8 cellular contexts compared by ENCODE assay signal in genomic region chr4:152935138-152935537, GRCh38. TPM values are rescaled to one million over a fixed set of nuclear protein-coding genes. Genes with fewer than 3 reads are reported as not detected.
DNase-seq lines count a peak whose midpoint lies in the region; ATAC-seq, FAIRE-seq and TF ChIP-seq lines count a peak whose summit lies in the region.

No MANE protein-coding gene starts in this region.

- DNase-seq in COLO668 (lab: John Stamatoyannopoulos, UW; ENCODE audit: unreplicated experiment) (peak; percentile 14), HuH-7 (ENCODE audit: low spot score) (peak; percentile 50), GM12878 (ENCODE audit: low read depth, low spot score) (no peak), mucosa of gallbladder (ENCODE audit: low spot score) (peak; percentile 59), testis (no peak), NCI-H345 (lab: John Stamatoyannopoulos, UW) (no peak), omental fat pad (ENCODE audit: low spot score) (no peak)

- 0 out of 2 replicates have a peak overlapping the region, but pooled peaks have one; percentile 94 for H3K4me2 ChIP-seq in GM12878 (ENCODE audit: control insufficient read depth, insufficient read depth)

- peaks cover 9 to 20% of the 10 kb centered on the region in 2 experiments for H3K27me3 ChIP-seq in GM12878 (replicated peaks in 1 of 2; ENCODE audit: control insufficient read depth in 2 of 2, insufficient read depth in 2 of 2, low read length in 1 of 2)
- H3K27me3 ChIP-seq in testis, result no peaks in the 10 kb centered on the region

- H3K9me3 ChIP-seq in GM12878 (replicated peaks; ENCODE audit: control insufficient read depth, insufficient read depth, low read length) (no peaks in the 10 kb centered on the region; the same call in 2 of the 3 replicates), testis (no peaks in the 10 kb centered on the region)

- in situ Hi-C loops in GM12878 (cut with MboI), result no loop called here

- SMC1A ChIA-PET in GM12878 (lab: Charles Lee; ENCODE audit: uncharacterized antibody, unreplicated experiment), result no interaction called here

- TF ChIP-seq POLR2A in GM12878 (IDR thresholded peaks at IDR 0.05; ENCODE audit: low read depth, low read length) (no peak), testis (IDR thresholded peaks at IDR 0.05) (no peak)

- TF ChIP-seq RAD21 in GM12878 (IDR thresholded peaks at IDR 0.05; ENCODE audit: insufficient read depth, low read depth, low read length), result no peak

- no peak overlapping the region for H3K4me3 ChIP-seq in GM12878
- H3K4me3 ChIP-seq in testis, result no peak overlapping the region

- TF ChIP-seq CTCF in GM12878 (IDR thresholded peaks at IDR 0.05 in 2 of 3, conservative IDR thresholded peaks at IDR 0.05 in 1 of 3; ENCODE audit: control insufficient read depth in 2 of 3, extremely low read depth in 1 of 3, insufficient read depth in 1 of 3, low read depth in 3 of 3, low read length in 3 of 3) (0 out of 6 replicates have a peak, but pooled peaks of 1 of the 3 experiments have one; percentile 6), testis (IDR thresholded peaks at IDR 0.05) (no peak), omental fat pad (IDR thresholded peaks at IDR 0.05) (no peak)

- H3K36me3 ChIP-seq in GM12878 (ENCODE audit: control insufficient read depth in 2 of 2, insufficient read depth in 2 of 2, low read length in 1 of 2) (no peaks in the 10 kb centered on the region), testis (ENCODE audit: low read depth, missing control alignments) (no peaks in the 10 kb centered on the region)

- H3K9ac ChIP-seq in GM12878 (ENCODE audit: control insufficient read depth, insufficient read depth, low read length), result no peak overlapping the region

- intact Hi-C loops in GM12878 (cut with micrococcal nuclease; ENCODE audit: unreplicated experiment) (no loop called here), testis (cut with DNase I; ENCODE audit: low total_unique reads) (no loop called here)

- H3K27ac ChIP-seq in GM12878 (ENCODE audit: control insufficient read depth, insufficient read depth), result no peak overlapping the region
- no peak overlapping the region for H3K27ac ChIP-seq in testis

- CTCF ChIA-PET in GM12878 (lab: Yijun Ruan, JAX), result no interaction called here

- ATAC-seq in GM12878 (no peak), GM21447 (IDR thresholded peaks at IDR 0.05; ENCODE audit: unreplicated experiment) (no peak), omental fat pad (ENCODE audit: low FRiP score) (no peak)

- no peak for FAIRE-seq in GM12878 (lab: Jason Lieb, UNC)

- no peaks in the 10 kb centered on the region for H3K79me2 ChIP-seq in GM12878 (ENCODE audit: control insufficient read depth, insufficient read depth, low read length)

- 0 out of 2 replicates have a peak, but pooled peaks cover 3% of the 10 kb centered on the region for H4K20me1 ChIP-seq in GM12878 (ENCODE audit: control insufficient read depth, insufficient read depth)

- RAD21 ChIA-PET in GM12878 (lab: Charles Lee; ENCODE audit: unreplicated experiment), result no interaction called here

- H2AFZ ChIP-seq in GM12878 (ENCODE audit: control insufficient read depth, low read depth, low read length), result no peak overlapping the region

- H3K4me1 ChIP-seq in GM12878 (ENCODE audit: control insufficient read depth, insufficient read depth, low read length) (peaks cover 10% of the 10 kb centered on the region), testis (peaks cover 4% of the 10 kb centered on the region)

- no TSS peak for BruUV-seq in GM12878 (replicated peaks; lab: Mats Ljungman, UMichigan)

- no peak for TF ChIP-seq EP300 in GM12878 (IDR thresholded peaks at IDR 0.05; ENCODE audit: borderline replicate concordance in 1 of 2, control insufficient read depth in 1 of 2, low read depth in 2 of 2, low read length in 2 of 2)

- 17% methylated on average over 15 of the region's 15 CpGs for WGBS in GM12878 (ENCODE audit: insufficient coverage, insufficient replicate concordance, low lambda C conversion rate, missing lambda C conversion rate)
- WGBS in testis, 2 donors, result 50 to 51% methylated on average over 15 of the region's 15 CpGs

- POLR2A ChIA-PET in GM12878 (lab: Charles Lee), result no interaction called here

TF ChIP-seq in GM12878, 131 proteins besides CTCF, POLR2A, EP300 and RAD21:
- TF ChIP-seq ETV6 (conservative IDR thresholded peaks at IDR 0.05 in 1 of 2, IDR thresholded peaks at IDR 0.05 in 1 of 2; ENCODE audit: borderline replicate concordance in 1 of 2, low read depth in 1 of 2), result no peak
- TF ChIP-seq BCL11A (IDR thresholded peaks at IDR 0.05; ENCODE audit: low read depth, low read length), result no peak
- TF ChIP-seq YY1 (IDR thresholded peaks at IDR 0.05; ENCODE audit: low read depth, low read length), result no peak

RNA-seq across cellular contexts. Expression of gene FHDC1, which starts 1.0 kb away (rescaled TPM):
- 0.48 and 0.49 TPM in 2 replicates for total RNA-seq in GM12878 (2013; cell fraction: nucleolus; rRNA removed)
- under 0.01 and 0.06 TPM in 2 replicates for total RNA-seq in GM12878 (2014; rRNA removed)
- 0.04 and 0.05 TPM in 2 replicates for total RNA-seq in GM12878 (2014; rRNA removed; fragmentation: Illumina TruSeq; extraction: Trizol)
- 0.05 and 0.08 TPM in 2 replicates for total RNA-seq in GM12878 (2021)
- not detected for polyA plus RNA-seq in GM12878 (2011; ENCODE audit: low read depth)
- 0.12 and 0.13 TPM in 2 replicates for polyA plus RNA-seq in GM12878 (2011; rRNA removed)
- polyA plus RNA-seq in GM12878 (2011; cell fraction: cytosol; rRNA removed), result 0.12 and 0.16 TPM in 2 replicates
- polyA plus RNA-seq in GM12878 (2011; cell fraction: nucleus; rRNA removed), result 0.52 and 0.57 TPM in 2 replicates
- 0.03 and 0.05 TPM in 2 replicates for polyA plus RNA-seq in GM12878 (2012)
- polyA plus RNA-seq in GM12878 (2014; fragmentation: Illumina TruSeq; extraction: Trizol), result 0.04 and 0.06 TPM in 2 replicates
- polyA plus RNA-seq in GM12878 (2014; fragmentation: Nextera tagmentation; extraction: Ambion mirVana), result under 1 TPM in 1 of 2 experiments, not detected in 1; 0.04 TPM
- 0.06 and 0.10 TPM in 2 replicates for polyA plus RNA-seq in GM12878 (2014; rRNA removed)
- polyA plus RNA-seq in GM12878 (2016; fragmentation: Nextera tagmentation; extraction: Ambion mirVana), result not detected
- polyA minus RNA-seq in GM12878 (2011; rRNA and poly(A)+ RNA removed), result 0.05 and 0.07 TPM in 2 replicates
- not detected in 2 replicates for polyA minus RNA-seq in GM12878 (2011; cell fraction: cytosol; rRNA and poly(A)+ RNA removed)
- polyA minus RNA-seq in GM12878 (2011; cell fraction: nucleus; rRNA and poly(A)+ RNA removed), result 0.12 and 0.19 TPM in 2 replicates
- total RNA-seq in mucosa of gallbladder, result 23.6 TPM
- 1 to 10 TPM; 3.8 to 4.2 TPM for total RNA-seq in testis
- 2.9 TPM for polyA plus RNA-seq in testis (ENCODE audit: insufficient read depth, low read depth, low replicate concordance)
- 1 to 10 TPM in 3 of 4 donors, under 1 TPM in 1; 0.96 to 2.0 (median 1.2) TPM for total RNA-seq in omental fat pad

Comparison
In these comparisons a context has a peak if more than half of its experiments do, and no peak if none do; other contexts are left out.
1. DNase-seq: peak in COLO668 (single experiment), HuH-7 (single experiment) and mucosa of gallbladder (single experiment); none in GM12878 (single experiment), testis (single experiment), NCI-H345 (single experiment) and omental fat pad (single experiment).